ENCODE assay signal across 8 cellular contexts in genomic region chr2:237699870-237700582, GRCh38.
DNase-seq lines count a peak whose midpoint lies in the region; ATAC-seq and TF ChIP-seq lines count a peak whose summit lies in the region.

No MANE protein-coding gene starts in this region.

- H3K36me3 ChIP-seq in breast epithelium (no peaks in the 10 kb centered on the region), adipocyte (ENCODE audit: control insufficient read depth, insufficient read depth, low read length, severe bottlenecking) (no peaks in the 10 kb centered on the region), tibial nerve (no peaks in the 10 kb centered on the region)

- H3K27ac ChIP-seq in breast epithelium (peak overlapping the region; percentile 74 to 83), tibial nerve (peak overlapping the region in 3 of 4 donors; percentile 51 to 80 (median 76))

- BruUV-seq in MCF 10A (replicated peaks; lab: Mats Ljungman, UMichigan) (no TSS peak), Calu3 (replicated peaks; lab: Mats Ljungman, UMichigan) (no TSS peak)

- no peaks in the 10 kb centered on the region for H3K27me3 ChIP-seq in breast epithelium
- no peaks in the 10 kb centered on the region for H3K27me3 ChIP-seq in adipocyte (replicated peaks; ENCODE audit: control insufficient read depth, insufficient read depth, low read length)
- H3K27me3 ChIP-seq in tibial nerve, result no peaks in the 10 kb centered on the region

- TF ChIP-seq EP300 in tibial nerve (IDR thresholded peaks at IDR 0.05), result no peak

- POLR2A ChIA-PET in MCF 10A (lab: Yijun Ruan, JAX), result interaction anchor here (0.7 kb wide), 1 partner anchor 44 kb away, joined by 3 read pairs; no protein-coding TSS in a partner anchor

- no peak overlapping the region for H3K4me3 Mint-ChIP-seq in MCF 10A (ENCODE audit: unreplicated experiment)
- peak overlapping the region; percentile 40 for H3K4me3 Mint-ChIP-seq in memory B cell
- no peak overlapping the region for H3K4me3 Mint-ChIP-seq in Calu3 (ENCODE audit: low read depth, unreplicated experiment)

- H3K27me3 Mint-ChIP-seq in MCF 10A (ENCODE audit: insufficient read depth, unreplicated experiment), result no peaks in the 10 kb centered on the region
- no peaks in the 10 kb centered on the region for H3K27me3 Mint-ChIP-seq in memory B cell
- no peaks in the 10 kb centered on the region for H3K27me3 Mint-ChIP-seq in Calu3 (ENCODE audit: unreplicated experiment)

- 82 to 85% methylated on average over 20 to 21 of the region's 21 CpGs for WGBS in tibial nerve, 2 donors

- no peaks in the 10 kb centered on the region for H3K9me3 ChIP-seq in breast epithelium
- H3K9me3 ChIP-seq in adipocyte (ENCODE audit: control insufficient read depth, low read length), result no peaks in the 10 kb centered on the region
- H3K9me3 ChIP-seq in tibial nerve, result no peaks in the 10 kb centered on the region

- H3K4me1 ChIP-seq in breast epithelium, result peaks cover 25 to 41% of the 10 kb centered on the region in 2 donors
- H3K4me1 ChIP-seq in adipocyte (ENCODE audit: control insufficient read depth, insufficient read depth, low read length), result peaks cover 62% of the 10 kb centered on the region
- H3K4me1 ChIP-seq in tibial nerve, result peaks cover 0 to 78% (median 64%) of the 10 kb centered on the region in 4 donors

- H3K4me3 ChIP-seq in breast epithelium (peak overlapping the region in 1 of 3 donors; percentile 13), adipocyte (ENCODE audit: low read length) (no peak overlapping the region), tibial nerve (no peak overlapping the region)

- H3K27ac Mint-ChIP-seq in MCF 10A (ENCODE audit: low read depth, unreplicated experiment), result no peak overlapping the region
- peak overlapping the region; percentile 36 for H3K27ac Mint-ChIP-seq in memory B cell
- no peak overlapping the region for H3K27ac Mint-ChIP-seq in Calu3 (ENCODE audit: unreplicated experiment)

- TF ChIP-seq CTCF in breast epithelium (IDR thresholded peaks at IDR 0.05) (no peak), MCF 10A (IDR thresholded peaks at IDR 0.05; ENCODE audit: unreplicated experiment) (no peak), tibial nerve (IDR thresholded peaks at IDR 0.05) (no peak), Calu3 (IDR thresholded peaks at IDR 0.05; ENCODE audit: unreplicated experiment) (no peak)

- H3K4me1 Mint-ChIP-seq in MCF 10A (ENCODE audit: insufficient read depth, unreplicated experiment), result peaks cover 50% of the 10 kb centered on the region
- peaks cover 75% of the 10 kb centered on the region for H3K4me1 Mint-ChIP-seq in memory B cell
- peaks cover 80% of the 10 kb centered on the region for H3K4me1 Mint-ChIP-seq in Calu3 (ENCODE audit: low read depth, unreplicated experiment)

- CTCF ChIA-PET in MCF 10A (lab: Yijun Ruan, JAX), result interaction anchor here (0.9 to 1.3 kb wide), 2 partner anchors 27 to 187 kb away, joined by 3 to 4 read pairs; no protein-coding TSS in a partner anchor
- CTCF ChIA-PET in Calu3 (lab: Charles Lee), result interaction anchor here (1.6 kb wide), 1 partner anchor 15 kb away, joined by 3 read pairs; no protein-coding TSS in a partner anchor

- no peak for ATAC-seq in memory B cell (ENCODE audit: low read depth)
- ATAC-seq in GM19351 (IDR thresholded peaks at IDR 0.05; ENCODE audit: unreplicated experiment), result no peak

- intact Hi-C loops in breast epithelium (cut with DNase I; ENCODE audit: low total_unique reads), result loop anchor here (5.0 kb wide), 1 partner anchor 32 kb away; no protein-coding TSS in a partner anchor
- intact Hi-C loops in MCF 10A (cut with micrococcal nuclease), result no loop called here
- intact Hi-C loops in Calu3 (cut with micrococcal nuclease; ENCODE audit: unreplicated experiment), result no loop called here

- peak overlapping the region; percentile 47 for H3K9ac ChIP-seq in adipocyte (ENCODE audit: low read length)

- peaks cover 5% of the 10 kb centered on the region for H3K36me3 Mint-ChIP-seq in MCF 10A (ENCODE audit: insufficient read depth, unreplicated experiment)
- H3K36me3 Mint-ChIP-seq in memory B cell, result peaks cover 6% of the 10 kb centered on the region
- peaks cover 62% of the 10 kb centered on the region for H3K36me3 Mint-ChIP-seq in Calu3 (ENCODE audit: insufficient read depth, unreplicated experiment)

- DNase-seq in breast epithelium (ENCODE audit: low spot score in 2 of 2) (no peak), MCF 10A (ENCODE audit: unreplicated experiment) (no peak), adipocyte (ENCODE audit: low read depth) (no peak), memory B cell (ENCODE audit: low spot score in 2 of 2) (no peak), tibial nerve (ENCODE audit: low spot score in 2 of 2) (no peak), Calu3 (no peak), NCI-H2107 (lab: John Stamatoyannopoulos, UW) (no peak)

- H3K9me3 Mint-ChIP-seq in MCF 10A (ENCODE audit: unreplicated experiment), result no peaks in the 10 kb centered on the region
- H3K9me3 Mint-ChIP-seq in memory B cell, result no peaks in the 10 kb centered on the region
- no peaks in the 10 kb centered on the region for H3K9me3 Mint-ChIP-seq in Calu3 (ENCODE audit: low read depth, unreplicated experiment)

- TF ChIP-seq POLR2A in breast epithelium (IDR thresholded peaks at IDR 0.05) (no peak), tibial nerve (IDR thresholded peaks at IDR 0.05) (no peak)
